Comparison of ENCODE assay signal across 16 cellular contexts in genomic region chrX:32687379-32687778, GRCh38.
"Had no signal": no experiment of that assay in that cellular context is flagged by ENCODE, and none has a peak within 500 bp of the region (broad histone marks: within the 10 kb centered on the region; RNA-seq: fewer than 3 reads in every experiment).

No MANE protein-coding gene starts in this region.

- FAIRE-seq: TTC549, urothelium cell line had no signal

- H3K27ac ChIP-seq: foreskin keratinocyte, lower lobe of right lung, parathyroid adenoma, thyroid gland had no signal

- H3K9me3 ChIP-seq: lower lobe of right lung, thyroid gland had no signal

- H3K27me3 Mint-ChIP-seq: activated CD8-positive, alpha-beta T cell treated with anti-CD3 and anti-CD28 coated beads for 36 hours; activated naive CD4-positive, alpha-beta T cell treated with anti-CD3 and anti-CD28 coated beads, Interleukin-2, amount 50 U/mL, for 24 hours had no signal

- H3K27me3 ChIP-seq: foreskin keratinocyte, thyroid gland had no signal

- H3K4me1 Mint-ChIP-seq: activated naive CD4-positive, alpha-beta T cell treated with anti-CD3 and anti-CD28 coated beads, Interleukin-2, amount 50 U/mL, for 24 hours; stimulated activated effector memory CD8-positive, alpha-beta T cell treated with anti-CD3 and anti-CD28 coated beads, Interleukin-12 subunit alpha, Interleukin-12 subunit beta, amount 100 ng/mL, for 72 hours; WTC11 had no signal

- H3K9me3 Mint-ChIP-seq: activated naive CD4-positive, alpha-beta T cell treated with anti-CD3 and anti-CD28 coated beads, Interleukin-2, amount 50 U/mL, for 24 hours; activated T-cell treated with anti-CD3 and anti-CD28 coated beads, Interleukin-2, amount 50 U/mL, for 4 hours; stimulated activated effector memory CD8-positive, alpha-beta T cell treated with anti-CD3 and anti-CD28 coated beads, Interleukin-12 subunit alpha, Interleukin-12 subunit beta, amount 100 ng/mL, for 72 hours; WTC11 had no signal

- H3K36me3 ChIP-seq: lower lobe of right lung, thyroid gland had no signal

- H3K4me1 ChIP-seq: foreskin keratinocyte, lower lobe of right lung, parathyroid adenoma, thyroid gland had no signal

- H3K36me3 Mint-ChIP-seq: activated naive CD4-positive, alpha-beta T cell treated with anti-CD3 and anti-CD28 coated beads, Interleukin-2, amount 50 U/mL, for 24 hours; stimulated activated effector memory CD8-positive, alpha-beta T cell treated with anti-CD3 and anti-CD28 coated beads, Interleukin-12 subunit alpha, Interleukin-12 subunit beta, amount 100 ng/mL, for 72 hours; WTC11 had no signal

- H3K27ac Mint-ChIP-seq: activated CD8-positive, alpha-beta T cell treated with anti-CD3 and anti-CD28 coated beads for 36 hours; activated naive CD4-positive, alpha-beta T cell treated with anti-CD3 and anti-CD28 coated beads, Interleukin-2, amount 50 U/mL, for 24 hours; stimulated activated effector memory CD8-positive, alpha-beta T cell treated with anti-CD3 and anti-CD28 coated beads, Interleukin-12 subunit alpha, Interleukin-12 subunit beta, amount 100 ng/mL, for 72 hours; WTC11 had no signal

- H3K4me3 Mint-ChIP-seq: activated CD8-positive, alpha-beta T cell treated with anti-CD3 and anti-CD28 coated beads for 36 hours; activated naive CD4-positive, alpha-beta T cell treated with anti-CD3 and anti-CD28 coated beads, Interleukin-2, amount 50 U/mL, for 24 hours; activated T-cell treated with anti-CD3 and anti-CD28 coated beads, Interleukin-2, amount 50 U/mL, for 4 hours; stimulated activated effector memory CD8-positive, alpha-beta T cell treated with anti-CD3 and anti-CD28 coated beads, Interleukin-12 subunit alpha, Interleukin-12 subunit beta, amount 100 ng/mL, for 72 hours; WTC11 had no signal

- ATAC-seq: activated CD8-positive, alpha-beta T cell treated with anti-CD3 and anti-CD28 coated beads for 36 hours; activated T-cell treated with anti-CD3 and anti-CD28 coated beads, Interleukin-2, amount 50 U/mL, for 4 hours; foreskin keratinocyte; lower lobe of right lung; stimulated activated effector memory CD8-positive, alpha-beta T cell treated with anti-CD3 and anti-CD28 coated beads, Interleukin-12 subunit alpha, Interleukin-12 subunit beta, amount 100 ng/mL, for 72 hours; WTC11 had no signal

- H3K4me3 ChIP-seq: lower lobe of right lung, thyroid gland had no signal

- DNase-seq: activated CD4-positive, alpha-beta T cell treated with anti-CD3 and anti-CD28 coated beads for 48 hours; activated CD8-positive, alpha-beta T cell treated with anti-CD3 and anti-CD28 coated beads for 36 hours; activated effector memory CD4-positive, alpha-beta T cell treated with Interleukin-2 at 50 U/mL for 16 hours; activated T-cell treated with anti-CD3 and anti-CD28 coated beads, Interleukin-2, amount 50 U/mL, for 4 hours; caudate nucleus; foreskin keratinocyte; lower lobe of right lung; midbrain; T-helper 2 cell; thyroid gland had no signal
